In the genomic region with DNA sequence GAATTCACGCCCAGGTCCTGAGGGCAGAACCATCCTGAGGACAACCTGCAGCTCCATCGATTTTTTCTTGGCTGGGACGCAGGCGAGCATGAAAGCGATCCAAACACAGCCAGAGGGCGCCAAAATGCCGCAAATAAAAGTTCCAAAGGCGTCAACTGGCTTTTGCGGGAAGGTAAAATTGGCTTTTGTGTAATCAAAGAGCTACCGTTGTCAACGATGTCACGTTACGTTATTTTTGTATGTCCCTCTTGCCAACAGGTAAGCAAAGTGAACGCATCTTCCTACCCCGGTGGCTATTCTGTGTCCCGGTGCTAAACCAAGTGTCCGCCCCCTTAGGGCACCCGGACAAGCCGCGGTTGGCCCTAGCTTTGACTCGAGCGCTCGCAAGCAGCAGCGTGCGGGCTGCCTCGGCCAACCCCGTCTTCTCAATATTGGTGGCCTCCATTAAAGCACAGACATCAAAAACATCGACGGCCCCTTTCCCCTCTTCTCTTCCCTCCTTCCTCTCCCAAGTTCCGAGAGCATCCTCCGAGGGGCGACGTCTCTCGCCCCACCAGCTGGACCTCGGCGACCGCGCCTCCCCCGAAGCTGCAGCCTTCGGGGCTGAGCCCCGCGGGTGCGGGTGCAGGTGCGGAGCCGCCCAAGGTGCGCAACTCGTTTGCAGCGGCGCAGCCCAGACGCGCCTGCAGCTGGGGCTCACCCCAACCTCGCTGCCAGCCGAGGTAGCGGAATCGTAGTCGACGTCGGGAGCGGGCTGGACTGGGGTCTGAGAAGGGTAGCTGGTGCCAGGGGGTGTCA, we compare ENCODE assay signal across 9 cellular contexts. TPM values are rescaled to one million over a fixed set of nuclear protein-coding genes. Genes with fewer than 3 reads are reported as not detected.
A peak's percentile ranks its signal among the peaks of the same experiment; 100 is the strongest.
DNase-seq lines count a peak whose midpoint lies in the region; ATAC-seq, FAIRE-seq and TF ChIP-seq lines count a peak whose summit lies in the region.
"Had no signal": no experiment of that assay in that cellular context is flagged by ENCODE, and none has a peak within 500 bp of the region (broad histone marks: within the 10 kb centered on the region; RNA-seq: fewer than 3 reads in every experiment).

No MANE protein-coding gene starts in this region.

- H3K4me1 ChIP-seq in BLaER1 treated with 17β-estradiol and CSF1 and Interleukin-3, amounts not matched to agents 10 nM and 100 nM: peaks cover 5 to 55% (median 22%) of the 10 kb centered on the region in 10 experiments; a peak in 19 of 20 replicates
- H3K4me1 ChIP-seq in duodenal mucosa (ENCODE audit: control insufficient read depth in 1 of 2, insufficient read depth in 2 of 2, low read length in 2 of 2) (peaks cover 6 to 7% of the 10 kb centered on the region in 2 donors), HepG2 (ENCODE audit: insufficient read depth, low read length) (no peaks in the 10 kb centered on the region)

- H3K9me3 ChIP-seq in BLaER1 treated with 17β-estradiol and CSF1 and Interleukin-3, amounts not matched to agents 10 nM and 100 nM (replicated peaks in 1 of 11): no peaks in the 10 kb centered on the region
- no peaks in the 10 kb centered on the region for H3K9me3 ChIP-seq in duodenal mucosa (ENCODE audit: control insufficient read depth in 1 of 2, low read length in 2 of 2)
- H3K9me3 ChIP-seq in HepG2 (ENCODE audit: low read length): no peaks in the 10 kb centered on the region

- TF ChIP-seq EP300 in HepG2 (IDR thresholded peaks at IDR 0.05; ENCODE audit: low read depth in 2 of 2, low read length in 2 of 2): no peak
- TF ChIP-seq EP300 in HepG2 (CRISPR knock-in tag; IDR thresholded peaks at IDR 0.05; ENCODE audit: borderline replicate concordance): no peak

- H3K36me3 ChIP-seq in BLaER1 treated with 17β-estradiol and CSF1 and Interleukin-3, amounts not matched to agents 10 nM and 100 nM: no peaks in the 10 kb centered on the region
- no peaks in the 10 kb centered on the region for H3K36me3 ChIP-seq in duodenal mucosa (ENCODE audit: control insufficient read depth in 1 of 2, insufficient read depth in 2 of 2, low read length in 2 of 2)
- no peaks in the 10 kb centered on the region for H3K36me3 ChIP-seq in HepG2 (replicated peaks in 1 of 2; ENCODE audit: control insufficient read depth in 1 of 2, insufficient read depth in 2 of 2, low read length in 2 of 2)

- intact Hi-C loops in HepG2 (cut with micrococcal nuclease; ENCODE audit: unreplicated experiment): loop anchor here (1.0 to 2.0 kb wide), 2 partner anchors 1089 to 1098 kb away; no protein-coding TSS in a partner anchor

- 66% methylated on average over 40 of the region's 59 CpGs for WGBS in HepG2 (ENCODE audit: low lambda C conversion rate)

- H3K4me2 ChIP-seq in BLaER1 treated with 17β-estradiol and CSF1 and Interleukin-3, amounts not matched to agents 10 nM and 100 nM: peak overlapping the region; percentile 76 to 95 (median 90)
- no peak overlapping the region for H3K4me2 ChIP-seq in HepG2 (ENCODE audit: low read depth, low read length)

- DNase-seq in GM19238 (ENCODE audit: insufficient read length, low spot score) (peak; percentile 39), NCI-H2171 treated with DMSO at 0.1 percent for 48 hours (lab: John Stamatoyannopoulos, UW) (peak; percentile 96), HepG2 (ENCODE audit: low spot score) (peak; percentile 42)
- peak; percentile 27 to 41 for DNase-seq in stimulated activated CD4-positive, alpha-beta T cell treated with anti-CD3 and anti-CD28 coated beads, Interleukin-4, amount 100 ng/mL, for 4 hours

- H3K4me3 ChIP-seq in BLaER1 treated with 17β-estradiol and CSF1 and Interleukin-3, amounts not matched to agents 10 nM and 100 nM: peak overlapping the region; percentile 48 to 59 (median 55)
- H3K4me3 ChIP-seq in duodenal mucosa (ENCODE audit: low read depth in 1 of 2, low read length in 2 of 2) (peak overlapping the region; percentile 51 to 64), HepG2 (replicated peaks in 1 of 3; ENCODE audit: insufficient read depth in 1 of 3, low read depth in 2 of 3, low read length in 3 of 3) (no peak overlapping the region)

- peak overlapping the region in 1 of 11 experiments; percentile 7; a peak in 1 of 22 replicates for H3K27ac ChIP-seq in BLaER1 treated with 17β-estradiol and CSF1 and Interleukin-3, amounts not matched to agents 10 nM and 100 nM
- peak overlapping the region; percentile 14; the same call in 1 of the 2 replicates for H3K27ac ChIP-seq in VCaP
- H3K27ac ChIP-seq in duodenal mucosa (ENCODE audit: low read depth, low read length): no peak overlapping the region
- no peak overlapping the region for H3K27ac ChIP-seq in HepG2 (ENCODE audit: extremely low read length, insufficient read depth, low read length)

- CTCF ChIA-PET in HepG2 (lab: Yijun Ruan, JAX; ENCODE audit: low intra/inter-chr PET ratio, low total read pairs): interaction anchor here (0.6 to 2.1 kb wide), 4 partner anchors 1066 to 1098 kb away, joined by 3 to 20 read pairs (median 12); no protein-coding TSS in a partner anchor

- H3K27me3 ChIP-seq in BLaER1 treated with 17β-estradiol and CSF1 and Interleukin-3, amounts not matched to agents 10 nM and 100 nM: peaks cover 4 to 17% (median 6%) of the 10 kb centered on the region in 11 experiments; a peak in 16 of 22 replicates
- H3K27me3 ChIP-seq in duodenal mucosa (ENCODE audit: control insufficient read depth in 1 of 2, insufficient read depth in 2 of 2, low read length in 2 of 2): peaks cover 19 to 24% of the 10 kb centered on the region in 2 donors
- H3K27me3 ChIP-seq in HepG2 (ENCODE audit: control insufficient read depth in 1 of 2, insufficient read depth in 2 of 2, low read length in 2 of 2): no peaks in the 10 kb centered on the region

- no peak for TF ChIP-seq POLR2A in HepG2 (IDR thresholded peaks at IDR 0.05; ENCODE audit: insufficient read depth in 1 of 2, low read depth in 2 of 2, low read length in 2 of 2)

- FAIRE-seq in HepG2 (lab: Jason Lieb, UNC): peak; percentile 66

- peak; percentile 37 for ATAC-seq in HG03196 (IDR thresholded peaks at IDR 0.05; ENCODE audit: unreplicated experiment)
- ATAC-seq in HepG2: peak; percentile 94

- no TSS peak for BruUV-seq in HepG2 (replicated peaks; lab: Mats Ljungman, UMichigan)

- no peaks in the 10 kb centered on the region for H3K79me2 ChIP-seq in HepG2 (ENCODE audit: insufficient read depth, low read length)

- peak; percentile 77 for TF ChIP-seq RAD21 in HepG2 (CRISPR knock-in tag; IDR thresholded peaks at IDR 0.05)

- POLR2A ChIA-PET in HepG2 (lab: Yijun Ruan, JAX): no interaction called here

- peaks cover 0 to 27% (median 14%) of the 10 kb centered on the region in 11 experiments; a peak in 12 of 22 replicates for H4K20me1 ChIP-seq in BLaER1 treated with 17β-estradiol and CSF1 and Interleukin-3, amounts not matched to agents 10 nM and 100 nM
- no peaks in the 10 kb centered on the region for H4K20me1 ChIP-seq in HepG2 (ENCODE audit: insufficient read depth, low read length)

- in situ Hi-C loops in HepG2 (cut with HindIII; ENCODE audit: extremely low pct_ligation_motif_present, low pct_unique_long_range_greater_than_20kb): loop anchor here (5.0 kb wide), 1 partner anchor 1091 kb away; no protein-coding TSS in a partner anchor

- peak overlapping the region in 5 of 11 experiments; percentile 4 to 61 (median 35); a peak in 9 of 22 replicates for H3K9ac ChIP-seq in BLaER1 treated with 17β-estradiol and CSF1 and Interleukin-3, amounts not matched to agents 10 nM and 100 nM
- H3K9ac ChIP-seq in duodenal mucosa (ENCODE audit: low read depth in 1 of 2, low read length in 2 of 2) (peak overlapping the region in 1 of 2 donors; percentile 25), HepG2 (ENCODE audit: insufficient read depth, low read depth, low read length) (no peak overlapping the region)

- H2AFZ ChIP-seq in HepG2 (ENCODE audit: low read length): no peak overlapping the region

- TF ChIP-seq CTCF in VCaP (conservative IDR thresholded peaks at IDR 0.05): peak; percentile 77
- peak; percentile 89 for TF ChIP-seq CTCF in HepG2 (CRISPR knock-in tag; IDR thresholded peaks at IDR 0.05)

TF ChIP-seq in HepG2, 621 proteins besides CTCF, POLR2A, EP300 and RAD21 (continues in another document):
- TF ChIP-seq MYC (CRISPR knock-in tag; IDR thresholded peaks at IDR 0.05; ENCODE audit: borderline replicate concordance) (no peak), STAG1 (CRISPR knock-in tag; IDR thresholded peaks at IDR 0.05) (peak; percentile 94), NCOR1 (IDR thresholded peaks at IDR 0.05; ENCODE audit: borderline replicate concordance, low read length) (no peak)
- TF ChIP-seq, protein P1, sequence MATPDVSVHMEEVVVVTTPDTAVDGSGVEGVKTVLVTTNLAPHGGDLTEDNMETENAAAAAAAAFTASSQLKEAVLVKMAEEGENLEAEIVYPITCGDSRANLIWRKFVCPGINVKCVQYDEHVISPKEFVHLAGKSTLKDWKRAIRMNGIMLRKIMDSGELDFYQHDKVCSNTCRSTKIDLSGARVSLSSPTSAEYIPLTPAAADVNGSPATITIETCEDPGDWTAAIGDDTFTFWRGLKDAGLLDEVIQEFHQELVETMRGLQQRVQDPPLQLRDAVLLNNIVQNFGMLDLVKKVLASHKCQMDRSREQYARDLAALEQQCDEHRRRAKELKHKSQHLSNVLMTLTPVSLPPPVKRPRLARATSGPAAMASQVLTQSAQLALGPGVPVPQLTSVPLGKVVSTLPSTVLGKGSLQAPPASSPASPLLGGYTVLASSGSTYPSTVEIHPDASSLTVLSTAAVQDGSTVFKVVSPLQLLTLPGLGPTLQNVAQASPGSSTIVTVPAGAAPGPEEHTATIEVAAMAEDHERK (CRISPR knock-in tag; IDR thresholded peaks at IDR 0.05; ENCODE audit: low read depth): no peak

RNA-seq across cellular contexts. Expression of a gene that starts 1.1 kb away (rescaled TPM):
- total RNA-seq in HepG2 (2016; rRNA removed; fragmentation: Illumina TruSeq; extraction: Trizol): not detected in 2 replicates
- total RNA-seq in HepG2 (2016; cell fraction: cytosol; rRNA removed; fragmentation: Illumina TruSeq; extraction: Trizol; ENCODE audit: low read depth): not detected in 2 replicates
- total RNA-seq in HepG2 (2016; cell fraction: insoluble cytoplasmic fraction; rRNA removed; fragmentation: Illumina TruSeq; extraction: Trizol): not detected in 2 replicates
- total RNA-seq in HepG2 (2016; cell fraction: membrane; rRNA removed; fragmentation: Illumina TruSeq; extraction: Trizol): not detected in 2 replicates
- total RNA-seq in HepG2 (2016; cell fraction: nucleus; rRNA removed; fragmentation: Illumina TruSeq; extraction: Trizol): not detected in 2 replicates
- 0.04 TPM in 1 of 2 replicates, not detected in the other for polyA plus RNA-seq in HepG2 (2011; rRNA removed)
- 0.04 and 0.05 TPM in 2 replicates for polyA plus RNA-seq in HepG2 (2011; cell fraction: cytosol; rRNA removed)
- polyA plus RNA-seq in HepG2 (2011; cell fraction: nucleus; rRNA removed): not detected in 2 replicates
- not detected in 2 replicates for polyA plus RNA-seq in HepG2 (2012)
- polyA plus RNA-seq in HepG2 (2016; cell fraction: cytosol; fragmentation: Illumina TruSeq; extraction: Trizol; ENCODE audit: low read depth): not detected in 2 replicates
- not detected in 2 replicates for polyA plus RNA-seq in HepG2 (2016; cell fraction: insoluble cytoplasmic fraction; fragmentation: Illumina TruSeq; extraction: Trizol; ENCODE audit: low read depth)
- polyA plus RNA-seq in HepG2 (2016; cell fraction: membrane; fragmentation: Illumina TruSeq; extraction: Trizol; ENCODE audit: low read depth): not detected in 2 replicates
- polyA plus RNA-seq in HepG2 (2016; cell fraction: nucleus; fragmentation: Illumina TruSeq; extraction: Trizol; ENCODE audit: insufficient read depth, low read depth): not detected in 2 replicates
- polyA minus RNA-seq in HepG2 (2011; rRNA and poly(A)+ RNA removed; ENCODE audit: low replicate concordance): 101 TPM in 1 of 2 replicates, not detected in the other
- polyA minus RNA-seq in HepG2 (2011; cell fraction: cytosol; rRNA and poly(A)+ RNA removed): 1.3 and 3.1 TPM in 2 replicates
- polyA minus RNA-seq in HepG2 (2011; cell fraction: nucleus; rRNA and poly(A)+ RNA removed): 1.1 and 1.8 TPM in 2 replicates
- total RNA-seq: T-helper 2 cell treated with Interferon-gamma antibody and Interleukin-4, amounts not matched to agents 100 ng/mL and 5 ng/mL, for 36 hours had no signal

Comparison
In these comparisons a context has a peak if more than half of its experiments do, and no peak if none do; other contexts are left out.
1. H3K4me3 ChIP-seq: peak in BLaER1 treated with 17β-estradiol and CSF1 and Interleukin-3, amounts not matched to agents 10 nM and 100 nM (10 of 10) and duodenal mucosa (2 of 2); none in HepG2 (0 of 3).
2. DNase-seq: peak in every context shown above with its lines; median percentile 96 in NCI-H2171 treated with DMSO at 0.1 percent for 48 hours; 42 in HepG2; 39 in GM19238; 34 in stimulated activated CD4-positive, alpha-beta T cell treated with anti-CD3 and anti-CD28 coated beads, Interleukin-4, amount 100 ng/mL, for 4 hours.